7 cellular contexts compared by ENCODE assay signal in genomic region chr6:27133281-27134227, GRCh38.
DNase-seq lines count a peak whose midpoint lies in the region; ATAC-seq and TF ChIP-seq lines count a peak whose summit lies in the region.

No MANE protein-coding gene starts in this region.

- no peak overlapping the region for H3K27ac Mint-ChIP-seq in glutamatergic neuron (ENCODE audit: unreplicated experiment)

- peak; percentile 88 for DNase-seq in HT1080 (ENCODE audit: low read depth)
- DNase-seq in SHP77 (lab: John Stamatoyannopoulos, UW) = peak; percentile 72 to 84
- peak; percentile 64 for DNase-seq in activated gamma-delta T cell treated with Interleukin-2 at 50 U/mL for 16 hours
- DNase-seq in glutamatergic neuron = peak; percentile 78
- DNase-seq in psoas muscle = peak; percentile 55 to 79

- no peak overlapping the region for H3K4me3 Mint-ChIP-seq in glutamatergic neuron (ENCODE audit: unreplicated experiment)

- H3K4me3 ChIP-seq in psoas muscle = peak overlapping the region; percentile 67

- H3K4me1 ChIP-seq in psoas muscle = no peaks in the 10 kb centered on the region

- peaks cover 4% of the 10 kb centered on the region for H3K27me3 Mint-ChIP-seq in glutamatergic neuron (ENCODE audit: unreplicated experiment)

- TF ChIP-seq CTCF in glutamatergic neuron (IDR thresholded peaks at IDR 0.05; ENCODE audit: partially characterized antibody, unreplicated experiment) (no peak), psoas muscle (IDR thresholded peaks at IDR 0.05) (no peak)

- TF ChIP-seq POLR2A in GM15510 (IDR thresholded peaks at IDR 0.05; ENCODE audit: borderline replicate concordance, extremely low read depth, insufficient read length) = peak; percentile 92

- no peaks in the 10 kb centered on the region for H3K9me3 Mint-ChIP-seq in glutamatergic neuron (ENCODE audit: unreplicated experiment)

- 7 to 10% (median 10%) methylated on average over 43 of the region's 43 CpGs for WGBS in psoas muscle, 3 donors

- peaks cover 5% of the 10 kb centered on the region for H3K4me1 Mint-ChIP-seq in glutamatergic neuron (ENCODE audit: low read depth, unreplicated experiment)

- H3K27ac ChIP-seq in psoas muscle = peak overlapping the region; percentile 74

- H3K9me3 ChIP-seq in psoas muscle = no peaks in the 10 kb centered on the region

- no peaks in the 10 kb centered on the region for H3K36me3 Mint-ChIP-seq in glutamatergic neuron (ENCODE audit: unreplicated experiment)

- ATAC-seq in psoas muscle (peak in 1 of 4 donors; percentile 4), HG03095 (IDR thresholded peaks at IDR 0.05; ENCODE audit: unreplicated experiment) (no peak)

- intact Hi-C loops in psoas muscle (cut with DNase I) = loop anchor here in 1 of 2 donors (10.0 kb wide), 1 partner anchor 1109 kb away; a partner anchor contains a TSS

- no peaks in the 10 kb centered on the region for H3K27me3 ChIP-seq in psoas muscle (ENCODE audit: insufficient read depth in 3 of 3, low read length in 2 of 3)

- no peaks in the 10 kb centered on the region for H3K36me3 ChIP-seq in psoas muscle (ENCODE audit: insufficient read depth in 1 of 2, low read depth in 1 of 2)
